8 cellular contexts compared by ENCODE assay signal in genomic region chr5:112862085-112862484, GRCh38. TPM values are rescaled to one million over a fixed set of nuclear protein-coding genes. Genes with fewer than 3 reads are reported as not detected.
DNase-seq lines count a peak whose midpoint lies in the region; ATAC-seq and TF ChIP-seq lines count a peak whose summit lies in the region.

No MANE protein-coding gene starts in this region.

- peaks cover 26% of the 10 kb centered on the region for H3K36me3 Mint-ChIP-seq in brain

- H3K9me3 Mint-ChIP-seq in brain, result peaks cover 0 to 1% (median 0%) of the 10 kb centered on the region in 5 experiments

- H3K4me1 Mint-ChIP-seq in brain, result peaks cover 37% of the 10 kb centered on the region

- H3K27ac ChIP-seq in HL-60 (replicated peaks), result peak overlapping the region; percentile 81; the same call in 1 of the 2 replicates

- DNase-seq in AG04449 (ENCODE audit: low read depth, low spot score), result no peak
- no peak for DNase-seq in HL-60 (ENCODE audit: low read depth in 1 of 2, low spot score in 1 of 2)
- DNase-seq in activated CD4-positive, CD25-positive, alpha-beta regulatory T cell (lab: John Stamatoyannopoulos, UW), result no peak
- no peak for DNase-seq in NCI-H2107 treated with DMSO at 0.1 percent for 48 hours (lab: John Stamatoyannopoulos, UW; ENCODE audit: unreplicated experiment)

- CTCF ChIA-PET in AG04449 (lab: Yijun Ruan, JAX), result interaction anchor here (1.2 kb wide), 1 partner anchor 61 kb away, joined by 3 read pairs; no protein-coding TSS in a partner anchor

- H3K27me3 Mint-ChIP-seq in brain, result peaks cover 10% of the 10 kb centered on the region

- no peaks in the 10 kb centered on the region for H3K9me3 ChIP-seq in mononuclear cell (ENCODE audit: low read depth, low read length)

- peaks cover 23% of the 10 kb centered on the region for H3K4me1 ChIP-seq in mononuclear cell (ENCODE audit: insufficient read depth, low read length)

- ATAC-seq in HG03439 (IDR thresholded peaks at IDR 0.05; ENCODE audit: unreplicated experiment) (no peak), GM18498 (IDR thresholded peaks at IDR 0.05; ENCODE audit: unreplicated experiment) (no peak)

- POLR2A ChIA-PET in AG04449 (lab: Yijun Ruan, JAX), result no interaction called here

- peak overlapping the region; percentile 95 to 99 (median 97) for H3K4me3 Mint-ChIP-seq in brain

- H3K27me3 ChIP-seq in HL-60 (ENCODE audit: insufficient read depth, poor library complexity, severe bottlenecking) (no peaks in the 10 kb centered on the region), mononuclear cell (ENCODE audit: insufficient read depth, low read length) (peaks cover 5% of the 10 kb centered on the region)

- peak overlapping the region in 4 of 5 experiments; percentile 91 to 99 (median 98) for H3K27ac Mint-ChIP-seq in brain

- H3K4me3 ChIP-seq in AG04449 (ENCODE audit: low read depth, low read length), result peak overlapping the region; percentile 98
- peak overlapping the region; percentile 67 for H3K4me3 ChIP-seq in HL-60 (replicated peaks; ENCODE audit: insufficient read depth, low read length)
- H3K4me3 ChIP-seq in mononuclear cell (ENCODE audit: low read length), result peak overlapping the region; percentile 96

- TF ChIP-seq CTCF in AG04449 (IDR thresholded peaks at IDR 0.05; ENCODE audit: insufficient read depth, low read length, missing control alignments) (no peak), HL-60 (IDR thresholded peaks at IDR 0.05; ENCODE audit: insufficient read depth, low read length) (no peak), brain (conservative IDR thresholded peaks at IDR 0.05) (no peak)

RNA-seq across cellular contexts. Expression of gene SRP19, which starts 1.0 kb away (rescaled TPM):
- polyA plus RNA-seq in brain (ENCODE audit: insufficient read depth, low read depth, low replicate concordance), result 41.3 TPM
- total RNA-seq in mononuclear cell, result 63.2 TPM

RNA-seq across cellular contexts. Expression of gene REEP5, which starts 59.9 kb away (rescaled TPM):
- polyA plus RNA-seq in brain (ENCODE audit: insufficient read depth, low read depth, low replicate concordance), result 42.7 TPM
- 13.1 TPM for total RNA-seq in mononuclear cell
